In genomic region chr7:8157296-8157695, GRCh38 we compare ENCODE assay signal across 24 cellular contexts.
"Had no signal": no experiment of that assay in that cellular context is flagged by ENCODE, and none has a peak within 500 bp of the region (broad histone marks: within the 10 kb centered on the region; RNA-seq: fewer than 3 reads in every experiment).

No MANE protein-coding gene starts in this region.

- H3K9ac ChIP-seq: KMS-11 had no signal

- H3K9me3 ChIP-seq: SJSA1 had no signal

- H3K4me2 ChIP-seq: KMS-11 had no signal

- DNase-seq: Kasumi-1, MV-4-11, NCI-H1048, NCI-H1105, NCI-H1417, NCI-H1436 treated with DMSO at 0.1 percent for 48 hours, NCI-H1694 treated with DMSO at 0.1 percent for 48 hours, NCI-H1930, NCI-H2081, NCI-H2171, NCI-H226, NCI-H446, NCI-H510A, NCI-H524 treated with DMSO at 0.1 percent for 48 hours, NCI-H69, NCI-H774, Right ventricle myocardium superior, RPMI8226, SIG-M5 had no signal

- H3K4me3 ChIP-seq: K562, SJSA1, SK-N-MC had no signal

- H3K27ac ChIP-seq: HL-60, KMS-11, SJSA1, SK-N-MC had no signal

- ATAC-seq: K562 had no signal

- H3K36me3 ChIP-seq: SJSA1 had no signal

- H3K4me1 ChIP-seq: SJSA1 had no signal
